In the genomic region with DNA sequence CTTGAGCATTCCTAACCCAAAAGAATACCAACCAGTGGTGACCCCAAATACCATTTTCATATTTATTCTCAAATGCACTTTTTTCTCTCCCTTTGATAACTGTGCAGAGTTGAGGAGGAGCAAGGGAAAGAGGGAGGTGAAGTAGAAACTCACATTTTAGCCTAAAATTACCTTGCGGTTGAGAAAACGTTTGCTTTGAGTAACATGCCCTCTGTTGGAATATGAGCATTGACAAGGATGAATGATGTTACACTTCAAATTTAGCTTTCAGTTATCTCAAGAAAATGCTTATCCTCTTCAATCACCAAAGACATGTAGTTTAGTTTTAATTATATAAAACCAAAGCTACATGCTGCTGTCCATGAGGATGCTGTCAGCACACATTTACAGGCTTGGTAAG, we compare ENCODE assay signal across 25 cellular contexts. TPM values are rescaled to one million over a fixed set of nuclear protein-coding genes. Genes with fewer than 3 reads are reported as not detected.
"Had no signal": no experiment of that assay in that cellular context is flagged by ENCODE, and none has a peak within 500 bp of the region (broad histone marks: within the 10 kb centered on the region; RNA-seq: fewer than 3 reads in every experiment).

No MANE protein-coding gene starts in this region.

- H3K27ac ChIP-seq: Peyer's patch, SJSA1 had no signal

- H3K36me3 Mint-ChIP-seq: T-cell had no signal

- H3K4me3 ChIP-seq: MG63, Peyer's patch, SJSA1 had no signal

- H3K27ac Mint-ChIP-seq: T-cell had no signal

- H3K9me3 Mint-ChIP-seq: T-cell had no signal

- H3K4me3 Mint-ChIP-seq: T-cell had no signal

- H3K9ac ChIP-seq: SK-N-SH had no signal

- H3K4me1 ChIP-seq: SJSA1 had no signal

- DNase-seq: Kasumi-1, KG1, MG63, NCI-H1048, NCI-H1436, NCI-H146, NCI-H1694, NCI-H1930, NCI-H2029 treated with DMSO at 0.1 percent for 48 hours, NCI-H2081 treated with DMSO at 0.1 percent for 48 hours, NCI-H2171 treated with DMSO at 0.1 percent for 48 hours, NCI-H446, NCI-H524 treated with DMSO at 0.1 percent for 48 hours, NCI-H526 treated with DMSO at 0.1 percent for 48 hours, Peyer's patch, Right ventricle myocardium superior, RPMI8226, SHP77 treated with DMSO at 0.1 percent for 48 hours, SK-N-SH, SW 1271, T-cell had no signal

- H3K9me3 ChIP-seq: MG63, Peyer's patch, SJSA1, SK-N-SH had no signal

- ATAC-seq: T-cell had no signal

- H3K36me3 ChIP-seq: MG63, Peyer's patch, SJSA1 had no signal

RNA-seq across cellular contexts. Expression of a gene that starts 2.4 kb away (rescaled TPM):
- total RNA-seq: M059J, NCI-H460, OCI-LY7, Peyer's patch, Right ventricle myocardium superior, SJSA1, T-cell had no signal

RNA-seq across cellular contexts. Expression of a gene that starts 50.9 kb away (rescaled TPM):
- total RNA-seq: M059J, NCI-H460, OCI-LY7, Peyer's patch, Right ventricle myocardium superior, SJSA1, T-cell had no signal
- polyA plus RNA-seq: SK-N-SH had no signal
